Comparison of ENCODE assay signal across 9 cellular contexts in genomic region chr3:170751083-170751893, GRCh38.
DNase-seq lines count a peak whose midpoint lies in the region; TF ChIP-seq lines count a peak whose summit lies in the region.
"Had no signal": no experiment of that assay in that cellular context is flagged by ENCODE, and none has a peak within 500 bp of the region (broad histone marks: within the 10 kb centered on the region; RNA-seq: fewer than 3 reads in every experiment).

No MANE protein-coding gene starts in this region.

- no peaks in the 10 kb centered on the region for H3K27me3 Mint-ChIP-seq in neural progenitor cell (ENCODE audit: insufficient read depth, low read depth)
- peaks cover 16% of the 10 kb centered on the region for H3K27me3 Mint-ChIP-seq in activated CD4-positive, alpha-beta memory T cell treated with anti-CD3 and anti-CD28 coated beads for 36 hours
- H3K27me3 Mint-ChIP-seq in activated naive CD8-positive, alpha-beta T cell treated with anti-CD3 and anti-CD28 coated beads for 36 hours = peaks cover 48% of the 10 kb centered on the region

- no peak overlapping the region for H3K27ac ChIP-seq in neural progenitor cell
- H3K27ac ChIP-seq: cardiac muscle cell had no signal

- peak overlapping the region; percentile 1 for H3K27ac Mint-ChIP-seq in neural progenitor cell
- no peak overlapping the region for H3K27ac Mint-ChIP-seq in activated CD4-positive, alpha-beta memory T cell treated with anti-CD3 and anti-CD28 coated beads for 36 hours
- no peak overlapping the region for H3K27ac Mint-ChIP-seq in activated naive CD8-positive, alpha-beta T cell treated with anti-CD3 and anti-CD28 coated beads for 36 hours

- DNase-seq in COLO829 (ENCODE audit: low spot score) = peak; percentile 84
- DNase-seq in NCI-H460 (ENCODE audit: extremely low read depth, low read depth) = peak; percentile 82
- peak; percentile 79 for DNase-seq in epithelial cell of esophagus (ENCODE audit: low read depth)
- DNase-seq in neural progenitor cell (ENCODE audit: low spot score) = no peak
- DNase-seq in stimulated activated CD4-positive, alpha-beta T cell treated with anti-CD3 and anti-CD28 coated beads, Interleukin-1b, Interleukin-23, amount 100 ng/mL, for 48 hours = no peak
- no peak for DNase-seq in activated CD4-positive, alpha-beta memory T cell treated with anti-CD3 and anti-CD28 coated beads for 36 hours
- no peak for DNase-seq in NOMO-1 treated with dmso at 0.1 percent for 144 hours (lab: John Stamatoyannopoulos, UW; ENCODE audit: unreplicated experiment)
- no peak for DNase-seq in activated naive CD8-positive, alpha-beta T cell treated with anti-CD3 and anti-CD28 coated beads for 36 hours

- no peaks in the 10 kb centered on the region for H3K79me2 ChIP-seq in neural progenitor cell (ENCODE audit: low read depth)

- intact Hi-C loops in activated CD4-positive, alpha-beta memory T cell treated with anti-CD3 and anti-CD28 coated beads for 36 hours (cut with micrococcal nuclease) = no loop called here

- no peak overlapping the region for H3K4me2 ChIP-seq in neural progenitor cell

- H3K4me3 ChIP-seq in epithelial cell of esophagus (ENCODE audit: low read length) (no peak overlapping the region), neural progenitor cell (no peak overlapping the region)
- H3K4me3 ChIP-seq: cardiac muscle cell had no signal

- no peak for TF ChIP-seq CTCF in epithelial cell of esophagus (IDR thresholded peaks at IDR 0.05; ENCODE audit: insufficient read depth, low read depth, low read length, missing control alignments)
- TF ChIP-seq CTCF in neural progenitor cell (IDR thresholded peaks at IDR 0.05) = no peak

- no peaks in the 10 kb centered on the region for H3K36me3 Mint-ChIP-seq in neural progenitor cell
- no peaks in the 10 kb centered on the region for H3K36me3 Mint-ChIP-seq in activated CD4-positive, alpha-beta memory T cell treated with anti-CD3 and anti-CD28 coated beads for 36 hours
- no peaks in the 10 kb centered on the region for H3K36me3 Mint-ChIP-seq in activated naive CD8-positive, alpha-beta T cell treated with anti-CD3 and anti-CD28 coated beads for 36 hours

- peaks cover 5% of the 10 kb centered on the region for H3K4me1 Mint-ChIP-seq in neural progenitor cell
- no peaks in the 10 kb centered on the region for H3K4me1 Mint-ChIP-seq in activated CD4-positive, alpha-beta memory T cell treated with anti-CD3 and anti-CD28 coated beads for 36 hours (ENCODE audit: low read depth)
- H3K4me1 Mint-ChIP-seq in activated naive CD8-positive, alpha-beta T cell treated with anti-CD3 and anti-CD28 coated beads for 36 hours = no peaks in the 10 kb centered on the region

- no peak overlapping the region for H2AFZ ChIP-seq in neural progenitor cell (replicated peaks)

- POLR2A ChIA-PET in activated CD4-positive, alpha-beta memory T cell treated with anti-CD3 and anti-CD28 coated beads for 36 hours (lab: Charles Lee) = no interaction called here

- H3K9ac ChIP-seq in neural progenitor cell = no peak overlapping the region

- no peaks in the 10 kb centered on the region for H3K4me1 ChIP-seq in neural progenitor cell

- no peak overlapping the region for H3K4me3 Mint-ChIP-seq in neural progenitor cell
- H3K4me3 Mint-ChIP-seq in activated CD4-positive, alpha-beta memory T cell treated with anti-CD3 and anti-CD28 coated beads for 36 hours = no peak overlapping the region
- no peak overlapping the region for H3K4me3 Mint-ChIP-seq in activated naive CD8-positive, alpha-beta T cell treated with anti-CD3 and anti-CD28 coated beads for 36 hours

- H3K27me3 ChIP-seq in neural progenitor cell = no peaks in the 10 kb centered on the region
- H3K27me3 ChIP-seq: cardiac muscle cell had no signal

- no peaks in the 10 kb centered on the region for H3K36me3 ChIP-seq in neural progenitor cell
- H3K36me3 ChIP-seq: cardiac muscle cell had no signal

- no peaks in the 10 kb centered on the region for H3K9me3 Mint-ChIP-seq in neural progenitor cell
- no peaks in the 10 kb centered on the region for H3K9me3 Mint-ChIP-seq in activated CD4-positive, alpha-beta memory T cell treated with anti-CD3 and anti-CD28 coated beads for 36 hours
- no peaks in the 10 kb centered on the region for H3K9me3 Mint-ChIP-seq in activated naive CD8-positive, alpha-beta T cell treated with anti-CD3 and anti-CD28 coated beads for 36 hours

- H3K9me3 ChIP-seq in neural progenitor cell (ENCODE audit: low read depth) = no peaks in the 10 kb centered on the region

- H3F3A ChIP-seq in neural progenitor cell (ENCODE audit: low read depth) = no peaks in the 10 kb centered on the region

- H4K20me1 ChIP-seq in neural progenitor cell (ENCODE audit: low read depth) = no peaks in the 10 kb centered on the region

- CTCF ChIA-PET in activated CD4-positive, alpha-beta memory T cell treated with anti-CD3 and anti-CD28 coated beads for 36 hours (lab: Charles Lee) = no interaction called here

Comparison
In these comparisons a context has a peak if more than half of its experiments do, and no peak if none do; other contexts are left out.
1. DNase-seq: peak in COLO829 (single experiment), NCI-H460 (single experiment) and epithelial cell of esophagus (single experiment); none in neural progenitor cell (single experiment), stimulated activated CD4-positive, alpha-beta T cell treated with anti-CD3 and anti-CD28 coated beads, Interleukin-1b, Interleukin-23, amount 100 ng/mL, for 48 hours (single experiment), activated CD4-positive, alpha-beta memory T cell treated with anti-CD3 and anti-CD28 coated beads for 36 hours (single experiment), NOMO-1 treated with dmso at 0.1 percent for 144 hours (single experiment) and activated naive CD8-positive, alpha-beta T cell treated with anti-CD3 and anti-CD28 coated beads for 36 hours (single experiment).